ENCODE assay signal across 16 cellular contexts in genomic region chr7:96052860-96053452, GRCh38.
"Had no signal": no experiment of that assay in that cellular context is flagged by ENCODE, and none has a peak within 500 bp of the region (broad histone marks: within the 10 kb centered on the region; RNA-seq: fewer than 3 reads in every experiment).

No MANE protein-coding gene starts in this region.

- H3K4me3 ChIP-seq: adrenal gland, esophagus squamous epithelium, left ventricle myocardium inferior, thoracic aorta, upper lobe of right lung had no signal

- ATAC-seq: activated CD4-positive, alpha-beta T cell treated with anti-CD3 and anti-CD28 coated beads for 36 hours; effector memory CD8-positive, alpha-beta T cell; stimulated activated naive B cell treated with anti-CD40 and anti-IgM and Interleukin-4, amounts not matched to agents 10 μg/mL and 1 μg/mL and 100 μg/mL, for 72 hours; upper lobe of right lung; WTC11 had no signal

- DNase-seq: activated CD4-positive, alpha-beta T cell treated with anti-CD3 and anti-CD28 coated beads for 36 hours; activated CD4-positive, alpha-beta T cell treated with anti-CD3 and anti-CD28 coated beads, Interleukin-2, amount 50 U/mL, for 48 hours; activated gamma-delta T cell; adrenal gland; effector memory CD8-positive, alpha-beta T cell; esophagus squamous epithelium; immature natural killer cell; kidney glomerular epithelial cell; left ventricle myocardium inferior; mammary epithelial cell; midbrain; occipital lobe; stimulated activated naive B cell treated with anti-CD40 and anti-IgM and Interleukin-4, amounts not matched to agents 10 μg/mL and 1 μg/mL and 100 μg/mL, for 72 hours; upper lobe of right lung had no signal

- H3K27ac ChIP-seq: adrenal gland, esophagus squamous epithelium, left ventricle myocardium inferior, thoracic aorta, upper lobe of right lung had no signal

- H3K4me1 ChIP-seq: adrenal gland, esophagus squamous epithelium, left ventricle myocardium inferior, upper lobe of right lung had no signal

- H3K36me3 ChIP-seq: adrenal gland, esophagus squamous epithelium, left ventricle myocardium inferior, thoracic aorta, upper lobe of right lung had no signal

- H3K9me3 ChIP-seq: adrenal gland, esophagus squamous epithelium, left ventricle myocardium inferior, thoracic aorta, upper lobe of right lung had no signal

- H3K27me3 ChIP-seq: adrenal gland, esophagus squamous epithelium, upper lobe of right lung had no signal
